In genomic region chr7:130906575-130906974, GRCh38 we compare ENCODE assay signal across 16 cellular contexts.
DNase-seq lines count a peak whose midpoint lies in the region; ATAC-seq lines count a peak whose summit lies in the region.
"Had no signal": no experiment of that assay in that cellular context is flagged by ENCODE, and none has a peak within 500 bp of the region (broad histone marks: within the 10 kb centered on the region; RNA-seq: fewer than 3 reads in every experiment).

No MANE protein-coding gene starts in this region.

- no CpG with 5 or more reads among the region's 1 CpG for WGBS in mesodermal cell (ENCODE audit: insufficient coverage in 2 of 2), 2 experiments

- H3K4me1 ChIP-seq in mesodermal cell (ENCODE audit: control insufficient read depth, insufficient read depth, low read length, poor library complexity, severe bottlenecking) (peaks cover 38% of the 10 kb centered on the region), Karpas-422 (ENCODE audit: low read length) (peaks cover 50% of the 10 kb centered on the region)

- H3K4me3 ChIP-seq in mesodermal cell (ENCODE audit: extremely low read depth, insufficient read depth, low read length, poor library complexity, severe bottlenecking) (peak overlapping the region; percentile 12), Karpas-422 (ENCODE audit: low read length) (no peak overlapping the region)
- H3K4me3 ChIP-seq: suprapubic skin had no signal

- no peaks in the 10 kb centered on the region for H3K27me3 ChIP-seq in Karpas-422 (ENCODE audit: low read length)
- H3K27me3 ChIP-seq: neutrophil, suprapubic skin had no signal

- H3K4me1 Mint-ChIP-seq in T-helper 1 cell treated with Interleukin-12 subunit alpha and Interleukin-12 subunit beta and Interleukin-4 antibody, amounts not matched to agents 30 μg/mL and 1 μg/mL, for 36 hours (ENCODE audit: low read depth), result peaks cover 61% of the 10 kb centered on the region
- H3K4me1 Mint-ChIP-seq in activated naive CD8-positive, alpha-beta T cell treated with anti-CD3 and anti-CD28 coated beads, Interleukin-2, amount 50 U/mL, for 24 hours, result peaks cover 93% of the 10 kb centered on the region

- H3K27ac ChIP-seq in mesodermal cell (ENCODE audit: low read depth, low read length, severe bottlenecking), result no peak overlapping the region
- no peak overlapping the region for H3K27ac ChIP-seq in Karpas-422 (ENCODE audit: low read length)
- H3K27ac ChIP-seq: neutrophil, suprapubic skin had no signal

- H3K27me3 Mint-ChIP-seq in T-helper 1 cell treated with Interleukin-12 subunit alpha and Interleukin-12 subunit beta and Interleukin-4 antibody, amounts not matched to agents 30 μg/mL and 1 μg/mL, for 36 hours (ENCODE audit: low read depth), result no peaks in the 10 kb centered on the region
- H3K27me3 Mint-ChIP-seq in activated naive CD8-positive, alpha-beta T cell treated with anti-CD3 and anti-CD28 coated beads, Interleukin-2, amount 50 U/mL, for 24 hours, result no peaks in the 10 kb centered on the region
- H3K27me3 Mint-ChIP-seq: memory B cell had no signal

- no peaks in the 10 kb centered on the region for H4K20me1 ChIP-seq in Karpas-422 (ENCODE audit: insufficient read depth, low read depth, low read length)

- DNase-seq in T-helper 1 cell (no peak), HK-2 (ENCODE audit: unreplicated experiment) (peak; percentile 13), NK-92 (lab: John Stamatoyannopoulos, UW; ENCODE audit: unreplicated experiment) (no peak), ecto neural progenitor cell (ENCODE audit: low spot score) (no peak), Karpas-422 (no peak)
- no peak for DNase-seq in activated naive CD8-positive, alpha-beta T cell treated with anti-CD3 and anti-CD28 coated beads, Interleukin-2, amount 50 U/mL, for 24 hours
- DNase-seq: anterior cingulate cortex, NCI-H1694, NCI-H526, RPMI8226, T1000 had no signal

- H3K4me3 Mint-ChIP-seq in T-helper 1 cell treated with Interleukin-12 subunit alpha and Interleukin-12 subunit beta and Interleukin-4 antibody, amounts not matched to agents 30 μg/mL and 1 μg/mL, for 36 hours, result no peak overlapping the region
- H3K4me3 Mint-ChIP-seq in activated naive CD8-positive, alpha-beta T cell treated with anti-CD3 and anti-CD28 coated beads, Interleukin-2, amount 50 U/mL, for 24 hours, result no peak overlapping the region
- H3K4me3 Mint-ChIP-seq: memory B cell had no signal

- no peaks in the 10 kb centered on the region for H3K9me2 ChIP-seq in Karpas-422 (replicated peaks; ENCODE audit: insufficient read depth, low read length)

- no peak overlapping the region for H3K4me2 ChIP-seq in Karpas-422 (ENCODE audit: low read depth, low read length, poor library complexity, severe bottlenecking)

- H3K9me3 Mint-ChIP-seq in T-helper 1 cell treated with Interleukin-12 subunit alpha and Interleukin-12 subunit beta and Interleukin-4 antibody, amounts not matched to agents 30 μg/mL and 1 μg/mL, for 36 hours, result no peaks in the 10 kb centered on the region
- no peaks in the 10 kb centered on the region for H3K9me3 Mint-ChIP-seq in activated naive CD8-positive, alpha-beta T cell treated with anti-CD3 and anti-CD28 coated beads, Interleukin-2, amount 50 U/mL, for 24 hours
- H3K9me3 Mint-ChIP-seq: memory B cell had no signal

- H3K9me3 ChIP-seq in mesodermal cell (ENCODE audit: control insufficient read depth, low read length) (no peaks in the 10 kb centered on the region), Karpas-422 (ENCODE audit: low read length) (no peaks in the 10 kb centered on the region)
- H3K9me3 ChIP-seq: neutrophil, suprapubic skin had no signal

- H3K36me3 ChIP-seq in mesodermal cell (ENCODE audit: control insufficient read depth, insufficient read depth, low read length) (peaks cover 64% of the 10 kb centered on the region), Karpas-422 (ENCODE audit: insufficient read depth, low read length) (peaks cover 29% of the 10 kb centered on the region)

- H2AFZ ChIP-seq in Karpas-422 (ENCODE audit: low read length), result no peak overlapping the region

- H3K9ac ChIP-seq in Karpas-422 (ENCODE audit: low read length), result no peak overlapping the region

- peaks cover 87% of the 10 kb centered on the region for H3K79me2 ChIP-seq in Karpas-422 (ENCODE audit: low read length)

- H3K36me3 Mint-ChIP-seq in T-helper 1 cell treated with Interleukin-12 subunit alpha and Interleukin-12 subunit beta and Interleukin-4 antibody, amounts not matched to agents 30 μg/mL and 1 μg/mL, for 36 hours (ENCODE audit: low read depth), result peaks cover 38% of the 10 kb centered on the region
- peaks cover 80% of the 10 kb centered on the region for H3K36me3 Mint-ChIP-seq in activated naive CD8-positive, alpha-beta T cell treated with anti-CD3 and anti-CD28 coated beads, Interleukin-2, amount 50 U/mL, for 24 hours (ENCODE audit: low read depth)

- peak overlapping the region; percentile 57 for H3K27ac Mint-ChIP-seq in T-helper 1 cell treated with Interleukin-12 subunit alpha and Interleukin-12 subunit beta and Interleukin-4 antibody, amounts not matched to agents 30 μg/mL and 1 μg/mL, for 36 hours
- H3K27ac Mint-ChIP-seq in activated naive CD8-positive, alpha-beta T cell treated with anti-CD3 and anti-CD28 coated beads, Interleukin-2, amount 50 U/mL, for 24 hours, result peak overlapping the region; percentile 94
- H3K27ac Mint-ChIP-seq: memory B cell had no signal

- ATAC-seq in activated naive CD8-positive, alpha-beta T cell treated with anti-CD3 and anti-CD28 coated beads, Interleukin-2, amount 50 U/mL, for 24 hours, result no peak
